In genomic region chr14:22538671-22539228, GRCh38 we compare ENCODE assay signal across 1 cellular context.
TF ChIP-seq lines count a peak whose summit lies in the region.

No MANE protein-coding gene starts in this region.

TF ChIP-seq in HepG2, 621 proteins besides CTCF, POLR2A, EP300 and RAD21:
- 0 out of 2 replicates have a peak, but pooled peaks have one; percentile 19 for TF ChIP-seq ZNF782 (CRISPR knock-in tag; IDR thresholded peaks at IDR 0.05; ENCODE audit: borderline replicate concordance)
- no peak for TF ChIP-seq TEAD3 (CRISPR knock-in tag; optimal IDR thresholded peaks at IDR 0.05; ENCODE audit: borderline replicate concordance)
- no peak for TF ChIP-seq MIER2 (CRISPR knock-in tag; IDR thresholded peaks at IDR 0.05)
- TF ChIP-seq CEBPB (IDR thresholded peaks at IDR 0.05; ENCODE audit: borderline replicate concordance, low read depth, low read length) = peak; percentile 66; the same call in 1 of the 2 replicates
